Comparison of ENCODE assay signal across 8 cellular contexts in genomic region chr2:181904022-181904632, GRCh38. TPM values are rescaled to one million over a fixed set of nuclear protein-coding genes. Genes with fewer than 3 reads are reported as not detected.
DNase-seq lines count a peak whose midpoint lies in the region; ATAC-seq, FAIRE-seq and TF ChIP-seq lines count a peak whose summit lies in the region.

No MANE protein-coding gene starts in this region.

- POLR2A ChIA-PET in activated CD4-positive, alpha-beta memory T cell treated with anti-CD3 and anti-CD28 coated beads, Interleukin-2, amount 10 ng/mL, durations not matched to agents 7 days and 5 days (lab: Charles Lee): no interaction called here

- ATAC-seq in pancreas (peak; percentile 30 to 54 (median 47)), omental fat pad (ENCODE audit: low FRiP score) (no peak)

- H3K27ac Mint-ChIP-seq in activated CD4-positive, alpha-beta memory T cell treated with anti-CD3 and anti-CD28 coated beads, Interleukin-2, amount 10 ng/mL, durations not matched to agents 7 days and 5 days: no peak overlapping the region

- WGBS in esophagus muscularis mucosa: 17% methylated on average over 2 of the region's 2 CpGs
- 3 to 5% methylated on average over 2 of the region's 2 CpGs for WGBS in pancreas, 2 donors

- no peak overlapping the region for H3K4me3 Mint-ChIP-seq in activated CD4-positive, alpha-beta memory T cell treated with anti-CD3 and anti-CD28 coated beads, Interleukin-2, amount 10 ng/mL, durations not matched to agents 7 days and 5 days

- intact Hi-C loops in esophagus muscularis mucosa (cut with DNase I) (loop anchor here (2.0 to 5.0 kb wide), 2 partner anchors 161 to 173 kb away; no protein-coding TSS in a partner anchor), pancreas (cut with DNase I) (loop anchor here in 2 of 3 donors (10.0 kb wide), 1 partner anchor 159 kb away; no protein-coding TSS in a partner anchor)

- peaks cover 60% of the 10 kb centered on the region for H3K36me3 Mint-ChIP-seq in activated CD4-positive, alpha-beta memory T cell treated with anti-CD3 and anti-CD28 coated beads, Interleukin-2, amount 10 ng/mL, durations not matched to agents 7 days and 5 days (ENCODE audit: low read depth)

- TF ChIP-seq POLR2A in Peyer's patch (IDR thresholded peaks at IDR 0.05): no peak
- no peak for TF ChIP-seq POLR2A in esophagus muscularis mucosa (IDR thresholded peaks at IDR 0.05; ENCODE audit: low read depth)

- no peaks in the 10 kb centered on the region for H3K27me3 Mint-ChIP-seq in activated CD4-positive, alpha-beta memory T cell treated with anti-CD3 and anti-CD28 coated beads, Interleukin-2, amount 10 ng/mL, durations not matched to agents 7 days and 5 days

- peak; percentile 41 for DNase-seq in HCEC 1CT
- DNase-seq in Peyer's patch: no peak
- no peak for DNase-seq in esophagus muscularis mucosa (ENCODE audit: extremely low spot score)
- no peak for DNase-seq in pancreas
- DNase-seq in omental fat pad (ENCODE audit: low spot score): no peak
- DNase-seq in cerebellar nuclear complex (lab: John Stamatoyannopoulos, UW): no peak
- DNase-seq in activated CD4-positive, alpha-beta memory T cell treated with anti-CD3 and anti-CD28 coated beads, Interleukin-2, amount 10 ng/mL, durations not matched to agents 7 days and 5 days: no peak

- peaks cover 0 to 39% (median under 1%) of the 10 kb centered on the region in 4 donors for H3K4me1 ChIP-seq in Peyer's patch
- peaks cover 7 to 65% (median 52%) of the 10 kb centered on the region in 4 donors for H3K4me1 ChIP-seq in esophagus muscularis mucosa
- H3K4me1 ChIP-seq in pancreas: peaks cover 11 to 37% (median 36%) of the 10 kb centered on the region in 3 donors

- no peaks in the 10 kb centered on the region for H3K9me3 ChIP-seq in Peyer's patch
- H3K9me3 ChIP-seq in esophagus muscularis mucosa: no peaks in the 10 kb centered on the region
- no peaks in the 10 kb centered on the region for H3K9me3 ChIP-seq in pancreas

- CTCF ChIA-PET in activated CD4-positive, alpha-beta memory T cell treated with anti-CD3 and anti-CD28 coated beads, Interleukin-2, amount 10 ng/mL, durations not matched to agents 7 days and 5 days (lab: Charles Lee): interaction anchor here (1.4 to 4.1 kb wide), 4 partner anchors 13 to 923 kb away, joined by 4 to 29 read pairs (median 6); partner anchors contain the start of gene ITPRID2

- H3K36me3 ChIP-seq in Peyer's patch (peaks cover 0 to 47% (median 0%) of the 10 kb centered on the region in 3 donors), esophagus muscularis mucosa (peaks cover 18 to 58% (median 49%) of the 10 kb centered on the region in 4 donors), pancreas (peaks cover 0 to 34% (median 4%) of the 10 kb centered on the region in 3 donors)

- H3K9me3 Mint-ChIP-seq in activated CD4-positive, alpha-beta memory T cell treated with anti-CD3 and anti-CD28 coated beads, Interleukin-2, amount 10 ng/mL, durations not matched to agents 7 days and 5 days: no peaks in the 10 kb centered on the region

- TF ChIP-seq CTCF in Peyer's patch (IDR thresholded peaks at IDR 0.05): peak in 5 of 6 experiments; percentile 38 to 57 (median 50)
- peak; percentile 45 to 61 (median 61) for TF ChIP-seq CTCF in esophagus muscularis mucosa (IDR thresholded peaks at IDR 0.05)
- TF ChIP-seq CTCF in pancreas (IDR thresholded peaks at IDR 0.05): peak in 3 of 4 donors; percentile 9 to 45 (median 30)
- no peak for TF ChIP-seq CTCF in omental fat pad (IDR thresholded peaks at IDR 0.05)

- peak; percentile 41 for FAIRE-seq in G401.6 (lab: Jason Lieb, UNC)
- peak; percentile 87 for FAIRE-seq in pancreas (lab: Jason Lieb, UNC)

- no peaks in the 10 kb centered on the region for H3K27me3 ChIP-seq in Peyer's patch
- no peaks in the 10 kb centered on the region for H3K27me3 ChIP-seq in esophagus muscularis mucosa
- H3K27me3 ChIP-seq in pancreas: no peaks in the 10 kb centered on the region

- H3K4me3 ChIP-seq in Peyer's patch (no peak overlapping the region), esophagus muscularis mucosa (no peak overlapping the region), pancreas (peak overlapping the region in 2 of 4 donors; percentile 25 to 32)

- H3K4me1 Mint-ChIP-seq in activated CD4-positive, alpha-beta memory T cell treated with anti-CD3 and anti-CD28 coated beads, Interleukin-2, amount 10 ng/mL, durations not matched to agents 7 days and 5 days: peaks cover 20% of the 10 kb centered on the region

- no peak for TF ChIP-seq EP300 in esophagus muscularis mucosa (IDR thresholded peaks at IDR 0.05)

- H3K27ac ChIP-seq in Peyer's patch (no peak overlapping the region), esophagus muscularis mucosa (replicated peaks in 1 of 4) (no peak overlapping the region), pancreas (peak overlapping the region in 2 of 4 donors; percentile 100)

RNA-seq across cellular contexts. Expression of gene ITPRID2, which starts 12.6 kb away (rescaled TPM):
- total RNA-seq in Peyer's patch (100 to 1,000 TPM in 3 of 4 donors, 10 to 100 TPM in 1; 69.3 to 175 (median 123) TPM), esophagus muscularis mucosa (100 to 1,000 TPM in 3 of 4 donors, 10 to 100 TPM in 1; 98.6 to 113 (median 103) TPM), pancreas (100 to 1,000 TPM; 304 to 497 (median 336) TPM), omental fat pad (10 to 100 TPM; 54.7 to 94.6 (median 70.6) TPM)
- 10 to 100 TPM; 85.6 to 99.0 TPM for polyA plus RNA-seq in pancreas
- total RNA-seq in activated CD4-positive, alpha-beta memory T cell treated with anti-CD3 and anti-CD28 coated beads, Interleukin-2, amount 10 ng/mL, durations not matched to agents 7 days and 5 days: 10 to 100 TPM; 53.0 to 53.2 TPM

Comparison
In these comparisons a context has a peak if more than half of its experiments do, and no peak if none do; other contexts are left out.
1. CTCF ChIP-seq: peak in Peyer's patch (5 of 6), esophagus muscularis mucosa (3 of 3) and pancreas (3 of 4); none in omental fat pad (0 of 3).